8 cellular contexts compared by ENCODE assay signal in genomic region chr13:31038834-31039552, GRCh38.
DNase-seq lines count a peak whose midpoint lies in the region; ATAC-seq lines count a peak whose summit lies in the region.

No MANE protein-coding gene starts in this region.

- no peak overlapping the region for H3K27ac ChIP-seq in CD4-positive, CD25-positive, alpha-beta regulatory T cell (ENCODE audit: insufficient read depth, low read length, poor library complexity, severe bottlenecking)

- no peaks in the 10 kb centered on the region for H3K9me3 ChIP-seq in CD4-positive, CD25-positive, alpha-beta regulatory T cell (ENCODE audit: control insufficient read depth in 2 of 2, low read length in 2 of 2)

- DNase-seq in CD4-positive, CD25-positive, alpha-beta regulatory T cell = peak in 1 of 3 donors; percentile 77
- DNase-seq in GM19240 (ENCODE audit: insufficient read length, low spot score) = peak; percentile 21
- peak; percentile 57 for DNase-seq in T-helper 2 cell treated with Interferon-gamma antibody and Interleukin-4, amounts not matched to agents 5 μg/mL and 100 μg/mL, for 36 hours (ENCODE audit: low spot score)
- peak; percentile 40 for DNase-seq in non-pigmented ciliary epithelial cell (ENCODE audit: low read depth)
- DNase-seq in activated gamma-delta T cell (lab: John Stamatoyannopoulos, UW) = no peak
- no peak for DNase-seq in D341Med (ENCODE audit: low spot score)

- H3K36me3 ChIP-seq in CD4-positive, CD25-positive, alpha-beta regulatory T cell (ENCODE audit: control insufficient read depth, insufficient read depth, low read length) = no peaks in the 10 kb centered on the region

- no peaks in the 10 kb centered on the region for H3K27me3 ChIP-seq in CD4-positive, CD25-positive, alpha-beta regulatory T cell (ENCODE audit: control insufficient read depth, insufficient read depth, low read length)

- no peak overlapping the region for H3K4me3 ChIP-seq in CD4-positive, CD25-positive, alpha-beta regulatory T cell (ENCODE audit: low read depth, low read length)

- H3K27me3 Mint-ChIP-seq in CD4-positive, CD25-positive, alpha-beta regulatory T cell = no peaks in the 10 kb centered on the region
- peaks cover 24% of the 10 kb centered on the region for H3K27me3 Mint-ChIP-seq in T-helper 2 cell treated with Interferon-gamma antibody and Interleukin-4, amounts not matched to agents 5 μg/mL and 100 μg/mL, for 36 hours (ENCODE audit: low read depth)

- peaks cover 13% of the 10 kb centered on the region for H3K4me1 ChIP-seq in CD4-positive, CD25-positive, alpha-beta regulatory T cell (ENCODE audit: control insufficient read depth, insufficient read depth, low read length, poor library complexity, severe bottlenecking)

- H3K4me3 Mint-ChIP-seq in CD4-positive, CD25-positive, alpha-beta regulatory T cell = peak overlapping the region; percentile 12 to 61 (median 33)
- H3K4me3 Mint-ChIP-seq in T-helper 2 cell treated with Interferon-gamma antibody and Interleukin-4, amounts not matched to agents 5 μg/mL and 100 μg/mL, for 36 hours = peak overlapping the region; percentile 69

- peak in 1 of 2 donors; percentile 33 for ATAC-seq in CD4-positive, CD25-positive, alpha-beta regulatory T cell (ENCODE audit: low read depth in 2 of 2)
- ATAC-seq in HG03175 (IDR thresholded peaks at IDR 0.05; ENCODE audit: unreplicated experiment) (peak; percentile 66), HG02938 (IDR thresholded peaks at IDR 0.05; ENCODE audit: unreplicated experiment) (no peak)

- H3K9me3 Mint-ChIP-seq in CD4-positive, CD25-positive, alpha-beta regulatory T cell = peaks cover 0 to 1% (median 0%) of the 10 kb centered on the region in 7 donors
- H3K9me3 Mint-ChIP-seq in T-helper 2 cell treated with Interferon-gamma antibody and Interleukin-4, amounts not matched to agents 5 μg/mL and 100 μg/mL, for 36 hours = no peaks in the 10 kb centered on the region

- H3K36me3 Mint-ChIP-seq in CD4-positive, CD25-positive, alpha-beta regulatory T cell = no peaks in the 10 kb centered on the region
- peaks cover 5% of the 10 kb centered on the region for H3K36me3 Mint-ChIP-seq in T-helper 2 cell treated with Interferon-gamma antibody and Interleukin-4, amounts not matched to agents 5 μg/mL and 100 μg/mL, for 36 hours (ENCODE audit: low read depth)

- H3K27ac Mint-ChIP-seq in CD4-positive, CD25-positive, alpha-beta regulatory T cell = peak overlapping the region in 1 of 3 donors; percentile 43
- peak overlapping the region; percentile 32 for H3K27ac Mint-ChIP-seq in T-helper 2 cell treated with Interferon-gamma antibody and Interleukin-4, amounts not matched to agents 5 μg/mL and 100 μg/mL, for 36 hours

- peaks cover 12 to 37% (median 13%) of the 10 kb centered on the region in 4 donors for H3K4me1 Mint-ChIP-seq in CD4-positive, CD25-positive, alpha-beta regulatory T cell
- H3K4me1 Mint-ChIP-seq in T-helper 2 cell treated with Interferon-gamma antibody and Interleukin-4, amounts not matched to agents 5 μg/mL and 100 μg/mL, for 36 hours (ENCODE audit: low read depth) = peaks cover 44% of the 10 kb centered on the region

Comparison
In these comparisons a context has a peak if more than half of its experiments do, and no peak if none do; other contexts are left out.
1. DNase-seq: peak in GM19240 (single experiment), T-helper 2 cell treated with Interferon-gamma antibody and Interleukin-4, amounts not matched to agents 5 μg/mL and 100 μg/mL, for 36 hours (single experiment) and non-pigmented ciliary epithelial cell (single experiment); none in activated gamma-delta T cell (single experiment) and D341Med (single experiment).